Comparison of ENCODE assay signal across 17 cellular contexts in genomic region chr2:233428008-233428407, GRCh38.
DNase-seq lines count a peak whose midpoint lies in the region; ATAC-seq and TF ChIP-seq lines count a peak whose summit lies in the region.
"Had no signal": no experiment of that assay in that cellular context is flagged by ENCODE, and none has a peak within 500 bp of the region (broad histone marks: within the 10 kb centered on the region; RNA-seq: fewer than 3 reads in every experiment).

No MANE protein-coding gene starts in this region.

- peaks cover 0 to 66% of the 10 kb centered on the region in 2 donors for H3K4me1 ChIP-seq in right atrium auricular region

- H3K27me3 Mint-ChIP-seq in activated T-helper 17 cell treated with anti-CD3 and anti-CD28 coated beads, Interleukin-2, amount 50 U/mL, for 72 hours, result no peaks in the 10 kb centered on the region
- no peaks in the 10 kb centered on the region for H3K27me3 Mint-ChIP-seq in natural killer cell (ENCODE audit: low read depth in 2 of 2)
- no peaks in the 10 kb centered on the region for H3K27me3 Mint-ChIP-seq in type B pancreatic cell

- H3K27ac Mint-ChIP-seq in activated T-helper 17 cell treated with anti-CD3 and anti-CD28 coated beads, Interleukin-2, amount 50 U/mL, for 72 hours, result peak overlapping the region; percentile 50
- H3K27ac Mint-ChIP-seq in natural killer cell (peak overlapping the region; percentile 67 to 89), type B pancreatic cell (no peak overlapping the region)
- H3K27ac Mint-ChIP-seq: H9; T-helper 1 cell treated with Interleukin-12 subunit alpha and Interleukin-12 subunit beta and Interleukin-4 antibody, amounts not matched to agents 30 μg/mL and 1 μg/mL, for 36 hours had no signal

- H3K27me3 ChIP-seq in right atrium auricular region, result no peaks in the 10 kb centered on the region
- H3K27me3 ChIP-seq: left lung had no signal

- no peak overlapping the region for H3K4me3 Mint-ChIP-seq in activated T-helper 17 cell treated with anti-CD3 and anti-CD28 coated beads, Interleukin-2, amount 50 U/mL, for 72 hours
- H3K4me3 Mint-ChIP-seq in natural killer cell (no peak overlapping the region), type B pancreatic cell (no peak overlapping the region)
- H3K4me3 Mint-ChIP-seq: H9; T-helper 1 cell treated with Interleukin-12 subunit alpha and Interleukin-12 subunit beta and Interleukin-4 antibody, amounts not matched to agents 30 μg/mL and 1 μg/mL, for 36 hours had no signal

- no peaks in the 10 kb centered on the region for H3K36me3 ChIP-seq in right atrium auricular region

- TF ChIP-seq CTCF in right atrium auricular region (IDR thresholded peaks at IDR 0.05) (no peak), natural killer cell (IDR thresholded peaks at IDR 0.05) (no peak), type B pancreatic cell (conservative IDR thresholded peaks at IDR 0.05) (no peak)

- H3K9me3 Mint-ChIP-seq in activated T-helper 17 cell treated with anti-CD3 and anti-CD28 coated beads, Interleukin-2, amount 50 U/mL, for 72 hours, result no peaks in the 10 kb centered on the region
- no peaks in the 10 kb centered on the region for H3K9me3 Mint-ChIP-seq in natural killer cell
- peaks cover 6% of the 10 kb centered on the region for H3K9me3 Mint-ChIP-seq in type B pancreatic cell
- H3K9me3 Mint-ChIP-seq: H9 had no signal

- H3K9me3 ChIP-seq in right atrium auricular region, result no peaks in the 10 kb centered on the region

- no peak overlapping the region for H3K4me3 ChIP-seq in right atrium auricular region
- H3K4me3 ChIP-seq: left lung had no signal

- H3K4me1 Mint-ChIP-seq in activated T-helper 17 cell treated with anti-CD3 and anti-CD28 coated beads, Interleukin-2, amount 50 U/mL, for 72 hours, result peaks cover 51% of the 10 kb centered on the region
- H3K4me1 Mint-ChIP-seq in natural killer cell, result peaks cover 76 to 77% of the 10 kb centered on the region in 2 donors
- H3K4me1 Mint-ChIP-seq in type B pancreatic cell (ENCODE audit: unreplicated experiment), result peaks cover 6% of the 10 kb centered on the region

- H3K36me3 Mint-ChIP-seq in activated T-helper 17 cell treated with anti-CD3 and anti-CD28 coated beads, Interleukin-2, amount 50 U/mL, for 72 hours (ENCODE audit: low read depth), result peaks cover 17% of the 10 kb centered on the region
- H3K36me3 Mint-ChIP-seq in natural killer cell, result no peaks in the 10 kb centered on the region
- H3K36me3 Mint-ChIP-seq in type B pancreatic cell, result peaks cover 9% of the 10 kb centered on the region

- peak overlapping the region; percentile 81 to 93 for H3K27ac ChIP-seq in right atrium auricular region
- H3K27ac ChIP-seq: left lung had no signal

- ATAC-seq in activated T-helper 17 cell treated with anti-CD3 and anti-CD28 coated beads, Interleukin-2, amount 50 U/mL, for 72 hours (replicated peaks), result no peak
- ATAC-seq in natural killer cell (no peak), GM21825 (IDR thresholded peaks at IDR 0.05; ENCODE audit: unreplicated experiment) (no peak), HG02870 (IDR thresholded peaks at IDR 0.05; ENCODE audit: unreplicated experiment) (no peak)
- ATAC-seq: left lung had no signal

- DNase-seq in right atrium auricular region (ENCODE audit: low spot score), result no peak
- DNase-seq in cardiac septum (ENCODE audit: low spot score), result no peak
- no peak for DNase-seq in natural killer cell
- DNase-seq in type B pancreatic cell (ENCODE audit: extremely low spot score, unreplicated experiment), result peak; percentile 42
- no peak for DNase-seq in NCI-H510A (lab: John Stamatoyannopoulos, UW)
- DNase-seq: activated CD4-positive, alpha-beta T cell treated with anti-CD3 and anti-CD28 coated beads, Interleukin-2, amount 50 U/mL, for 1 hour; aorta; H9; left lung; NCI-H1417; NCI-H345; Right ventricle myocardium superior; substantia nigra had no signal

- intact Hi-C loops in cardiac septum (cut with DNase I), result no loop called here
- intact Hi-C loops in natural killer cell (cut with micrococcal nuclease), result no loop called here
